In genomic region chr9:82588801-82589200, GRCh38 we compare ENCODE assay signal across 18 cellular contexts.
DNase-seq lines count a peak whose midpoint lies in the region; ATAC-seq and TF ChIP-seq lines count a peak whose summit lies in the region.
"Had no signal": no experiment of that assay in that cellular context is flagged by ENCODE, and none has a peak within 500 bp of the region (broad histone marks: within the 10 kb centered on the region; RNA-seq: fewer than 3 reads in every experiment).

No MANE protein-coding gene starts in this region.

- H3K4me3 ChIP-seq in mesenchymal stem cell (ENCODE audit: insufficient read depth in 1 of 2, low read depth in 1 of 2, low read length in 2 of 2): no peak overlapping the region
- H3K4me3 ChIP-seq: BLaER1, GM23338 had no signal

- peak overlapping the region in 1 of 2 experiments; percentile 65 for H3K14ac ChIP-seq in mesenchymal stem cell (ENCODE audit: low read length in 2 of 2)

- no peak overlapping the region for H2BK15ac ChIP-seq in mesenchymal stem cell (ENCODE audit: low read depth, poor library complexity, severe bottlenecking)

- peak overlapping the region; percentile 35 for H3K4me3 Mint-ChIP-seq in type B pancreatic cell
- H3K4me3 Mint-ChIP-seq: CD14-positive monocyte; CD8-positive, alpha-beta T cell; GM23338 had no signal

- TF ChIP-seq CTCF in type B pancreatic cell (conservative IDR thresholded peaks at IDR 0.05): no peak

- intact Hi-C loops in left ventricle myocardium superior (cut with micrococcal nuclease): no loop called here

- H3K9me3 ChIP-seq in mesenchymal stem cell (ENCODE audit: control insufficient read depth, low read length): no peaks in the 10 kb centered on the region
- H3K9me3 ChIP-seq: BLaER1 had no signal

- no peak overlapping the region for H2BK5ac ChIP-seq in mesenchymal stem cell (ENCODE audit: low read depth, low read length, poor library complexity, severe bottlenecking)

- ATAC-seq in left lobe of liver (peak; percentile 57), left ventricle myocardium superior (no peak), GM21381 (IDR thresholded peaks at IDR 0.05; ENCODE audit: unreplicated experiment) (no peak), GM21717 (IDR thresholded peaks at IDR 0.05; ENCODE audit: unreplicated experiment) (no peak)
- ATAC-seq: CD8-positive, alpha-beta T cell; GM23338 had no signal

- H3K18ac ChIP-seq in mesenchymal stem cell (ENCODE audit: low read depth in 1 of 2, low read length in 2 of 2): peak overlapping the region; percentile 8 to 73

- no peaks in the 10 kb centered on the region for H3K36me3 ChIP-seq in mesenchymal stem cell (ENCODE audit: control insufficient read depth in 1 of 2, insufficient read depth in 2 of 2, low read depth in 1 of 2, low read length in 2 of 2)
- H3K36me3 ChIP-seq: BLaER1 had no signal

- WGBS in mesenchymal stem cell: 74% methylated on average over 2 of the region's 3 CpGs

- H3K4me1 ChIP-seq in mesenchymal stem cell (ENCODE audit: control insufficient read depth, insufficient read depth, low read depth, low read length): no peaks in the 10 kb centered on the region

- no peak overlapping the region for H2BK120ac ChIP-seq in mesenchymal stem cell (ENCODE audit: low read depth, low read length)

- H3K4me2 ChIP-seq in mesenchymal stem cell (ENCODE audit: low read length, poor library complexity, severe bottlenecking): no peak overlapping the region
- H3K4me2 ChIP-seq: BLaER1, GM23338 had no signal

- no peak overlapping the region for H3K27ac Mint-ChIP-seq in type B pancreatic cell
- H3K27ac Mint-ChIP-seq: CD14-positive monocyte; CD8-positive, alpha-beta T cell; GM23338 had no signal

- no peak overlapping the region for H4K91ac ChIP-seq in mesenchymal stem cell (ENCODE audit: low read length)

- no peaks in the 10 kb centered on the region for H3K79me1 ChIP-seq in mesenchymal stem cell (replicated peaks; ENCODE audit: low read length, poor library complexity, severe bottlenecking)

- H3K27ac ChIP-seq in mesenchymal stem cell (ENCODE audit: low read length, poor library complexity, severe bottlenecking): no peak overlapping the region
- H3K27ac ChIP-seq: BLaER1 had no signal

- peaks cover 12% of the 10 kb centered on the region for H3K9me3 Mint-ChIP-seq in type B pancreatic cell
- H3K9me3 Mint-ChIP-seq: CD8-positive, alpha-beta T cell; GM23338 had no signal

- H2AFZ ChIP-seq in mesenchymal stem cell (ENCODE audit: low read depth, low read length): no peak overlapping the region
- H2AFZ ChIP-seq: GM23338 had no signal

- H3K27me3 ChIP-seq in mesenchymal stem cell (ENCODE audit: control insufficient read depth in 1 of 2, insufficient read depth in 1 of 2, low read length in 2 of 2): no peaks in the 10 kb centered on the region
- H3K27me3 ChIP-seq: BLaER1 had no signal

- peaks cover 13% of the 10 kb centered on the region for H3K27me3 Mint-ChIP-seq in type B pancreatic cell

- H4K8ac ChIP-seq in mesenchymal stem cell (ENCODE audit: low read length): no peak overlapping the region

- H2BK12ac ChIP-seq in mesenchymal stem cell (ENCODE audit: low read length in 2 of 2): peak overlapping the region in 1 of 2 experiments; percentile 77

- H3K4me1 Mint-ChIP-seq in type B pancreatic cell (ENCODE audit: unreplicated experiment): peaks cover 13% of the 10 kb centered on the region
- H3K4me1 Mint-ChIP-seq: GM23338 had no signal

- no peak overlapping the region for H2AK5ac ChIP-seq in mesenchymal stem cell (ENCODE audit: low read length, severe bottlenecking)

- H3K9ac ChIP-seq in mesenchymal stem cell (ENCODE audit: low read length): no peak overlapping the region
- H3K9ac ChIP-seq: BLaER1 had no signal

- no peak overlapping the region for H3K23ac ChIP-seq in mesenchymal stem cell (ENCODE audit: low read length in 2 of 2)

- no peaks in the 10 kb centered on the region for H3K36me3 Mint-ChIP-seq in type B pancreatic cell
- H3K36me3 Mint-ChIP-seq: CD14-positive monocyte; CD8-positive, alpha-beta T cell had no signal

- DNase-seq in NCI-H748 (lab: John Stamatoyannopoulos, UW; ENCODE audit: unreplicated experiment): peak; percentile 19
- no peak for DNase-seq in NCI-H748 treated with DMSO at 0.1 percent for 48 hours (lab: John Stamatoyannopoulos, UW)
- DNase-seq in left lobe of liver (ENCODE audit: low spot score): no peak
- DNase-seq in mesenchymal stem cell: no peak
- no peak for DNase-seq in type B pancreatic cell (ENCODE audit: extremely low spot score, unreplicated experiment)
- no peak for DNase-seq in left ventricle myocardium superior
- DNase-seq: 8988T; Calu3; CD8-positive, alpha-beta T cell; DMS79 treated with DMSO at 0.1 percent for 48 hours; GF-D8; HCEC 1CT; IMR-90 had no signal

- H3K4ac ChIP-seq in mesenchymal stem cell (ENCODE audit: low read depth in 1 of 2, low read length in 2 of 2): peak overlapping the region in 1 of 2 experiments; percentile 34
